7 cellular contexts compared by ENCODE assay signal in genomic region chr11:113875414-113876073, GRCh38. TPM values are rescaled to one million over a fixed set of nuclear protein-coding genes. Genes with fewer than 3 reads are reported as not detected.
DNase-seq lines count a peak whose midpoint lies in the region; ATAC-seq and TF ChIP-seq lines count a peak whose summit lies in the region.

USP28 (minus strand) TSS chr11:113875572; CDS start chr11:113875501, 71 bp downstream.

- no peaks in the 10 kb centered on the region for H3K9me2 ChIP-seq in hepatocyte (replicated peaks; ENCODE audit: insufficient read depth)

- peak within 1 kb of the TSS; percentile 96 for H3K27ac ChIP-seq in hepatocyte

- ATAC-seq in GM18511 (IDR thresholded peaks at IDR 0.05; ENCODE audit: unreplicated experiment) = peak; percentile 90
- ATAC-seq in HG02973 (IDR thresholded peaks at IDR 0.05; ENCODE audit: unreplicated experiment) = peak; percentile 78

- peak within 1 kb of the TSS; percentile 97 for H2AFZ ChIP-seq in hepatocyte

- no peaks in the 10 kb centered on the region for H3K27me3 ChIP-seq in hepatocyte

- peaks cover 12% of the 10 kb centered on the region for H3K4me1 ChIP-seq in hepatocyte (ENCODE audit: insufficient read depth)

- peaks cover 34% of the 10 kb centered on the region for H3K79me2 ChIP-seq in hepatocyte

- H3K36me3 ChIP-seq in hepatocyte (replicated peaks; ENCODE audit: insufficient read depth, low read depth) = no peaks in the 10 kb centered on the region

- peak within 1 kb of the TSS; percentile 85 for H3K4me3 ChIP-seq in hepatocyte

- H3K4me2 ChIP-seq in hepatocyte = peak within 1 kb of the TSS; percentile 88

- H4K20me1 ChIP-seq in hepatocyte (ENCODE audit: insufficient read depth, poor library complexity, severe bottlenecking) = peaks cover 4% of the 10 kb centered on the region

- WGBS in hepatocyte (ENCODE audit: low lambda C conversion rate, missing lambda C conversion rate) = 2% methylated on average over 22 of the region's 74 CpGs

- peak; percentile 83 to 97 for DNase-seq in NCI-H1930 (lab: John Stamatoyannopoulos, UW)
- peak; percentile 83 for DNase-seq in T1000 (lab: John Stamatoyannopoulos, UW)
- DNase-seq in astrocyte of the hippocampus (ENCODE audit: low read depth, low spot score) = peak; percentile 99
- DNase-seq in hepatocyte (ENCODE audit: low spot score) = peak; percentile 99
- DNase-seq in retina = peak; percentile 97

- TF ChIP-seq CTCF in hepatocyte (IDR thresholded peaks at IDR 0.05; ENCODE audit: poor library complexity) = no peak

- H3K9me3 ChIP-seq in hepatocyte (ENCODE audit: low read depth) = no peaks in the 10 kb centered on the region

RNA-seq across cellular contexts. Expression of gene USP28, which starts in this region (rescaled TPM):
- 32.1 and 39.5 TPM in 2 replicates for total RNA-seq in hepatocyte
- 12.5 and 16.1 TPM in 2 replicates for polyA plus RNA-seq in hepatocyte

Comparison
In these comparisons a context has a peak if more than half of its experiments do, and no peak if none do; other contexts are left out.
1. Peak in every context shown above with its lines: DNase-seq, ATAC-seq, H3K4me3 ChIP-seq and H3K27ac ChIP-seq.